ENCODE assay signal across 23 cellular contexts in genomic region chr9:90988318-90988717, GRCh38.
"Had no signal": no experiment of that assay in that cellular context is flagged by ENCODE, and none has a peak within 500 bp of the region (broad histone marks: within the 10 kb centered on the region; RNA-seq: fewer than 3 reads in every experiment).

No MANE protein-coding gene starts in this region.

- DNase-seq: activated B cell treated with CpG ODN at 0.5 μM for 24 hours; activated CD4-positive, alpha-beta memory T cell treated with anti-CD3 and anti-CD28 coated beads for 36 hours; activated CD4-positive, alpha-beta T cell treated with anti-CD3 and anti-CD28 coated beads for 48 hours; activated naive CD4-positive, alpha-beta T cell treated with Interleukin-2 at 50 U/mL for 16 hours; activated naive CD8-positive, alpha-beta T cell treated with anti-CD3 and anti-CD28 coated beads for 36 hours; activated T-cell treated with anti-CD3 and anti-CD28 coated beads, Interleukin-2, amount 50 U/mL, for 48 hours; cortex of kidney; endodermal cell; glutamatergic neuron; hippocampal formation; kidney glomerular epithelial cell; left ventricle myocardium superior; right cardiac atrium; stimulated activated CD4-positive, alpha-beta T cell treated with anti-CD3 and anti-CD28 coated beads, Interleukin-1b, Interleukin-23, amount 100 ng/mL, for 48 hours; T1000; testis had no signal

- H3K4me3 Mint-ChIP-seq: activated B cell treated with CpG ODN at 0.5 μM for 24 hours; activated CD4-positive, alpha-beta memory T cell treated with anti-CD3 and anti-CD28 coated beads for 36 hours; activated naive CD8-positive, alpha-beta T cell treated with anti-CD3 and anti-CD28 coated beads for 36 hours; endodermal cell; nephron; stimulated activated memory B cell treated with anti-CD40 and anti-IgM and Interleukin-4, amounts not matched to agents 10 μg/mL and 1 μg/mL and 100 μg/mL, for 72 hours; T-helper 1 cell treated with Interleukin-12 subunit alpha and Interleukin-12 subunit beta and Interleukin-4 antibody, amounts not matched to agents 30 μg/mL and 1 μg/mL, for 36 hours; type B pancreatic cell had no signal

- H3K4me3 ChIP-seq: cardiac muscle cell, testis had no signal

- H3K36me3 Mint-ChIP-seq: activated CD4-positive, alpha-beta memory T cell treated with anti-CD3 and anti-CD28 coated beads for 36 hours; activated naive CD8-positive, alpha-beta T cell treated with anti-CD3 and anti-CD28 coated beads for 36 hours; stimulated activated memory B cell treated with anti-CD40 and anti-IgM and Interleukin-4, amounts not matched to agents 10 μg/mL and 1 μg/mL and 100 μg/mL, for 72 hours had no signal

- H3K27ac Mint-ChIP-seq: activated B cell treated with CpG ODN at 0.5 μM for 24 hours; activated CD4-positive, alpha-beta memory T cell treated with anti-CD3 and anti-CD28 coated beads for 36 hours; activated naive CD8-positive, alpha-beta T cell treated with anti-CD3 and anti-CD28 coated beads for 36 hours; endodermal cell; nephron; stimulated activated memory B cell treated with anti-CD40 and anti-IgM and Interleukin-4, amounts not matched to agents 10 μg/mL and 1 μg/mL and 100 μg/mL, for 72 hours; T-helper 1 cell treated with Interleukin-12 subunit alpha and Interleukin-12 subunit beta and Interleukin-4 antibody, amounts not matched to agents 30 μg/mL and 1 μg/mL, for 36 hours; type B pancreatic cell had no signal

- H3K27me3 ChIP-seq: cardiac muscle cell, testis had no signal

- H3K9ac ChIP-seq: parathyroid adenoma had no signal

- H3K79me2 ChIP-seq: parathyroid adenoma had no signal

- ATAC-seq: left ventricle myocardium superior; right cardiac atrium; stimulated activated memory B cell treated with anti-CD40 and anti-IgM and Interleukin-4, amounts not matched to agents 10 μg/mL and 1 μg/mL and 100 μg/mL, for 72 hours had no signal

- H3K4me1 Mint-ChIP-seq: activated B cell treated with CpG ODN at 0.5 μM for 24 hours; activated naive CD8-positive, alpha-beta T cell treated with anti-CD3 and anti-CD28 coated beads for 36 hours; nephron; stimulated activated memory B cell treated with anti-CD40 and anti-IgM and Interleukin-4, amounts not matched to agents 10 μg/mL and 1 μg/mL and 100 μg/mL, for 72 hours had no signal

- H2AFZ ChIP-seq: parathyroid adenoma had no signal

- H3K4me1 ChIP-seq: parathyroid adenoma, testis had no signal

- H3K9me3 Mint-ChIP-seq: activated naive CD8-positive, alpha-beta T cell treated with anti-CD3 and anti-CD28 coated beads for 36 hours; T-helper 1 cell treated with Interleukin-12 subunit alpha and Interleukin-12 subunit beta and Interleukin-4 antibody, amounts not matched to agents 30 μg/mL and 1 μg/mL, for 36 hours had no signal

- H3K36me3 ChIP-seq: cardiac muscle cell had no signal

- H3K27ac ChIP-seq: cardiac muscle cell, epithelial cell of prostate, parathyroid adenoma, testis had no signal

- H3K27me3 Mint-ChIP-seq: activated naive CD8-positive, alpha-beta T cell treated with anti-CD3 and anti-CD28 coated beads for 36 hours; stimulated activated memory B cell treated with anti-CD40 and anti-IgM and Interleukin-4, amounts not matched to agents 10 μg/mL and 1 μg/mL and 100 μg/mL, for 72 hours; type B pancreatic cell had no signal

- H3K9me3 ChIP-seq: testis had no signal
